Comparison of ENCODE assay signal across 17 cellular contexts in the genomic region with DNA sequence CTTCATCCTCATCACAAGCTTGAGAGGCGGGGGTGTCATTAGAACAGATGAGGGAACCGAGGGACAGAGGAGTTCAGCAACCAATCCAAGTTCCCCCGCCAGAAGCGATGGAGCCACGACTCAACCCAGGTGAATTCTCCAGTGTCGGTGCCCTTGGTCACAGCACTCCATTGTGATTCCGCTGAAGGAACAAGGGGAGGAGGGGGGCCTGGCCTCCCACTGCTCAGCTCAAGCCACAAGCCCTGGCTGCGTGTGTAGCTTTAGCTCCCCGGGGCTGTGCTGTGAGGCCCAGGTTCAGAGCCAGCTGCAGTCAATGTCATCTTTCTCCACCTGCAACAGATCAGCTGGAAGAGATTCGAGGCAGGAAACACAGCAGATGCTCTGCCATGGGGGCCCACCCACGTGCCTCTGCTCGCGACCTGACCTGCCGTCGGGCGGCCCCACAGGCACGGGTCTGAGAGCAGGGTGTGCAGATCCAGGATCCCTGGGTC.
DNase-seq lines count a peak whose midpoint lies in the region; ATAC-seq and TF ChIP-seq lines count a peak whose summit lies in the region.
"Had no signal": no experiment of that assay in that cellular context is flagged by ENCODE, and none has a peak within 500 bp of the region (broad histone marks: within the 10 kb centered on the region; RNA-seq: fewer than 3 reads in every experiment).

No MANE protein-coding gene starts in this region.

- H3K9me2 ChIP-seq in SK-N-SH = no peaks in the 10 kb centered on the region

- no peak for TF ChIP-seq EP300 in SK-N-SH (IDR thresholded peaks at IDR 0.05; ENCODE audit: borderline replicate concordance in 1 of 2, low read depth in 1 of 2, low read length in 1 of 2)

- ATAC-seq in SK-N-SH treated with all-trans-retinoic acid at 6 μM for 48 hours (no peak), upper lobe of right lung (no peak), HG02571 (IDR thresholded peaks at IDR 0.05; ENCODE audit: unreplicated experiment) (no peak)
- ATAC-seq: Panc1 had no signal

- CTCF ChIA-PET in SK-N-SH (lab: Yijun Ruan, JAX) = no interaction called here

- H3K9me3 Mint-ChIP-seq in glutamatergic neuron (ENCODE audit: unreplicated experiment) = no peaks in the 10 kb centered on the region

- H3K27ac Mint-ChIP-seq in glutamatergic neuron (ENCODE audit: unreplicated experiment) = no peak overlapping the region

- DNase-seq in SK-N-SH = peak; percentile 20
- DNase-seq in NCI-H69 (lab: John Stamatoyannopoulos, UW) = peak; percentile 26
- DNase-seq in iPS-NIHi11 (ENCODE audit: low spot score) = peak; percentile 48
- peak; percentile 45 for DNase-seq in upper lobe of right lung
- no peak for DNase-seq in NCI-H2227 treated with DMSO at 0.1 percent for 48 hours (lab: John Stamatoyannopoulos, UW)
- no peak for DNase-seq in glutamatergic neuron
- DNase-seq: C1 segment of cervical spinal cord, Kasumi-1, NCI-H1417 treated with DMSO at 0.1 percent for 48 hours, NCI-H2029 treated with DMSO at 0.1 percent for 48 hours, NCI-H345, NCI-H526 treated with DMSO at 0.1 percent for 48 hours, SHP77 had no signal

- TF ChIP-seq CTCF in SK-N-SH (IDR thresholded peaks at IDR 0.05) (no peak), upper lobe of right lung (IDR thresholded peaks at IDR 0.05) (no peak), glutamatergic neuron (IDR thresholded peaks at IDR 0.05; ENCODE audit: partially characterized antibody, unreplicated experiment) (no peak)

- H3K4me1 Mint-ChIP-seq in glutamatergic neuron (ENCODE audit: low read depth, unreplicated experiment) = peaks cover 19% of the 10 kb centered on the region

- peaks cover 6% of the 10 kb centered on the region for H3K27me3 Mint-ChIP-seq in glutamatergic neuron (ENCODE audit: unreplicated experiment)

- no peaks in the 10 kb centered on the region for H3K36me3 Mint-ChIP-seq in glutamatergic neuron (ENCODE audit: unreplicated experiment)

- no peak for TF ChIP-seq RAD21 in SK-N-SH (IDR thresholded peaks at IDR 0.05; ENCODE audit: low read length)

- H3K79me2 ChIP-seq in SK-N-SH (ENCODE audit: insufficient read depth) = no peaks in the 10 kb centered on the region

- H3K9me3 ChIP-seq in SK-N-SH (no peaks in the 10 kb centered on the region), upper lobe of right lung (no peaks in the 10 kb centered on the region)
- H3K9me3 ChIP-seq: HAP-1 had no signal

- H3K4me3 Mint-ChIP-seq in glutamatergic neuron (ENCODE audit: unreplicated experiment) = no peak overlapping the region

- H3K27me3 ChIP-seq in SK-N-SH (ENCODE audit: insufficient read depth) (no peaks in the 10 kb centered on the region; the same call in 1 of the 2 replicates), upper lobe of right lung (peaks cover 51% of the 10 kb centered on the region)

- 53% methylated on average over 9 of the region's 17 CpGs for WGBS in SK-N-SH (ENCODE audit: low lambda C conversion rate)

- no peak overlapping the region for H3K9ac ChIP-seq in SK-N-SH

- POLR2A ChIA-PET in SK-N-SH (lab: Yijun Ruan, JAX) = interaction anchor here (0.6 kb wide), 1 partner anchor 197 kb away, joined by 6 read pairs; no protein-coding TSS in a partner anchor

- intact Hi-C loops in upper lobe of right lung (cut with DNase I) = no loop called here

- no peaks in the 10 kb centered on the region for H4K20me1 ChIP-seq in SK-N-SH (ENCODE audit: insufficient read depth)

- H3K4me1 ChIP-seq in SK-N-SH (ENCODE audit: control insufficient read depth in 1 of 2, insufficient read depth in 2 of 2, low read depth in 1 of 2, low read length in 1 of 2) (peaks cover 0 to 7% of the 10 kb centered on the region in 2 experiments; a peak in 1 of 4 replicates), upper lobe of right lung (no peaks in the 10 kb centered on the region)

- no peaks in the 10 kb centered on the region for H3F3A ChIP-seq in SK-N-SH (replicated peaks; ENCODE audit: insufficient read depth)

- no peak overlapping the region for H3K4me2 ChIP-seq in SK-N-SH

- no peak overlapping the region for H3K4me3 ChIP-seq in SK-N-SH (ENCODE audit: low read depth in 2 of 2, low read length in 1 of 2)
- no peak overlapping the region for H3K4me3 ChIP-seq in upper lobe of right lung
- H3K4me3 ChIP-seq: HAP-1 had no signal

- H3K27ac ChIP-seq in SK-N-SH (ENCODE audit: low read depth in 2 of 2, low read length in 1 of 2) = no peak overlapping the region
- no peak overlapping the region for H3K27ac ChIP-seq in upper lobe of right lung

- H3K36me3 ChIP-seq in SK-N-SH (replicated peaks in 1 of 2; ENCODE audit: control insufficient read depth in 1 of 2, insufficient read depth in 2 of 2, low read length in 1 of 2) (no peaks in the 10 kb centered on the region), upper lobe of right lung (no peaks in the 10 kb centered on the region)
- H3K36me3 ChIP-seq: HAP-1 had no signal

- no peak overlapping the region for H2AFZ ChIP-seq in SK-N-SH (ENCODE audit: low read depth)

TF ChIP-seq in SK-N-SH, 30 proteins besides CTCF, POLR2A, EP300 and RAD21 (continues in another document):
- TF ChIP-seq TAF1 (IDR thresholded peaks at IDR 0.05; ENCODE audit: borderline replicate concordance, low read depth, low read length) (no peak), RXRA (IDR thresholded peaks at IDR 0.05; ENCODE audit: borderline replicate concordance, low read depth) (no peak), TEAD4 (IDR thresholded peaks at IDR 0.05; ENCODE audit: borderline replicate concordance, insufficient read depth) (no peak), FOXM1 (IDR thresholded peaks at IDR 0.05; ENCODE audit: low read depth) (no peak)
- TF ChIP-seq, protein P1, sequence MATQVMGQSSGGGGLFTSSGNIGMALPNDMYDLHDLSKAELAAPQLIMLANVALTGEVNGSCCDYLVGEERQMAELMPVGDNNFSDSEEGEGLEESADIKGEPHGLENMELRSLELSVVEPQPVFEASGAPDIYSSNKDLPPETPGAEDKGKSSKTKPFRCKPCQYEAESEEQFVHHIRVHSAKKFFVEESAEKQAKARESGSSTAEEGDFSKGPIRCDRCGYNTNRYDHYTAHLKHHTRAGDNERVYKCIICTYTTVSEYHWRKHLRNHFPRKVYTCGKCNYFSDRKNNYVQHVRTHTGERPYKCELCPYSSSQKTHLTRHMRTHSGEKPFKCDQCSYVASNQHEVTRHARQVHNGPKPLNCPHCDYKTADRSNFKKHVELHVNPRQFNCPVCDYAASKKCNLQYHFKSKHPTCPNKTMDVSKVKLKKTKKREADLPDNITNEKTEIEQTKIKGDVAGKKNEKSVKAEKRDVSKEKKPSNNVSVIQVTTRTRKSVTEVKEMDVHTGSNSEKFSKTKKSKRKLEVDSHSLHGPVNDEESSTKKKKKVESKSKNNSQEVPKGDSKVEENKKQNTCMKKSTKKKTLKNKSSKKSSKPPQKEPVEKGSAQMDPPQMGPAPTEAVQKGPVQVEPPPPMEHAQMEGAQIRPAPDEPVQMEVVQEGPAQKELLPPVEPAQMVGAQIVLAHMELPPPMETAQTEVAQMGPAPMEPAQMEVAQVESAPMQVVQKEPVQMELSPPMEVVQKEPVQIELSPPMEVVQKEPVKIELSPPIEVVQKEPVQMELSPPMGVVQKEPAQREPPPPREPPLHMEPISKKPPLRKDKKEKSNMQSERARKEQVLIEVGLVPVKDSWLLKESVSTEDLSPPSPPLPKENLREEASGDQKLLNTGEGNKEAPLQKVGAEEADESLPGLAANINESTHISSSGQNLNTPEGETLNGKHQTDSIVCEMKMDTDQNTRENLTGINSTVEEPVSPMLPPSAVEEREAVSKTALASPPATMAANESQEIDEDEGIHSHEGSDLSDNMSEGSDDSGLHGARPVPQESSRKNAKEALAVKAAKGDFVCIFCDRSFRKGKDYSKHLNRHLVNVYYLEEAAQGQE (IDR thresholded peaks at IDR 0.05; ENCODE audit: low read depth, low read length) = no peak

TF ChIP-seq in SK-N-SH treated with all-trans-retinoic acid at 6 μM for 48 hours, 23 proteins besides CTCF, POLR2A, EP300 and RAD21:
- TF ChIP-seq BACH2 (CRISPR knock-in tag; IDR thresholded peaks at IDR 0.05; ENCODE audit: borderline replicate concordance) = no peak
- TF ChIP-seq GLIS3 (CRISPR knock-in tag; IDR thresholded peaks at IDR 0.05) = no peak
- no peak for TF ChIP-seq ZNF8 (CRISPR knock-in tag; IDR thresholded peaks at IDR 0.05)
- TF ChIP-seq ZFP3 (CRISPR knock-in tag; IDR thresholded peaks at IDR 0.05) = no peak
- no peak for TF ChIP-seq TCF4 (CRISPR knock-in tag; IDR thresholded peaks at IDR 0.05; ENCODE audit: borderline replicate concordance)
- TF ChIP-seq ESRRG (CRISPR knock-in tag; IDR thresholded peaks at IDR 0.05) = no peak

Comparison
In these comparisons a context has a peak if more than half of its experiments do, and no peak if none do; other contexts are left out.
1. DNase-seq: peak in SK-N-SH (single experiment), NCI-H69 (single experiment), iPS-NIHi11 (single experiment) and upper lobe of right lung (single experiment); none in NCI-H2227 treated with DMSO at 0.1 percent for 48 hours (single experiment) and glutamatergic neuron (single experiment).